Comparison of ENCODE assay signal across 2 cellular contexts in the genomic region with DNA sequence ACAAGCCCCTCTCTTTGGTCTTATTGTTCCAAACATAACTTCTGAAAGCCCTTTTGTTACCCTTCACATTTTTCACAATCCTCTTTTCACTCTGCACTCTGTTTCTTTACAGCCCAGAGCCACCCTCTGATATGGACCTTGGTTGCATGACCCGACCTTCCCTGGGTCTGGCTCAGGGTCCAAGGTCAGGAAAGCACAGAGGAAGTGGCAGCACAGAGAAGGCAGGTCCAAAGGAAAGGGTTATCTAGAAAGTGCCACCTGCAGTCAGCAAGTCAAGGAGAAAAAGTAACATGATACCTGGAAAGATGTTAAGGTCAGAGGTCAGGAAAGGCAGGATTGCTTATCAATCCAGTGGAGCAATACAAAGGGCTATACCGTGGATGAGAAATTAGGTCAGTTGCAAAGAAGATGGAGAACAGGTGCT.
TF ChIP-seq lines count a peak whose summit lies in the region.

No MANE protein-coding gene starts in this region.

TF ChIP-seq in IMR-90, 13 proteins besides CTCF, POLR2A, EP300 and RAD21:
- TF ChIP-seq NFE2L2 (IDR thresholded peaks at IDR 0.05; ENCODE audit: low read depth, low read length) = no peak
- TF ChIP-seq MAFK (IDR thresholded peaks at IDR 0.05; ENCODE audit: low read depth, low read length) = no peak
- no peak for TF ChIP-seq ELK1 (IDR thresholded peaks at IDR 0.05; ENCODE audit: borderline replicate concordance, low read depth, low read length)
- no peak for TF ChIP-seq MAZ (IDR thresholded peaks at IDR 0.05; ENCODE audit: borderline replicate concordance, low read depth, low read length)
- TF ChIP-seq BHLHE40 (IDR thresholded peaks at IDR 0.05; ENCODE audit: low read depth, low read length) = no peak
- no peak for TF ChIP-seq MXI1 (IDR thresholded peaks at IDR 0.05; ENCODE audit: borderline replicate concordance, low read depth, low read length)
- TF ChIP-seq FOS (IDR thresholded peaks at IDR 0.05; ENCODE audit: low read depth, low read length) = no peak
- no peak for TF ChIP-seq RCOR1 (IDR thresholded peaks at IDR 0.05; ENCODE audit: insufficient replicate concordance, low read length)
- no peak for TF ChIP-seq RFX5 (IDR thresholded peaks at IDR 0.05; ENCODE audit: low read depth, low read length)
- TF ChIP-seq CEBPB (IDR thresholded peaks at IDR 0.05; ENCODE audit: low read depth, low read length) = no peak
- no peak for TF ChIP-seq CHD1 (IDR thresholded peaks at IDR 0.05; ENCODE audit: low read depth, low read length)
- TF ChIP-seq USF2 (IDR thresholded peaks at IDR 0.05; ENCODE audit: low read depth, low read length) = no peak
- no peak for TF ChIP-seq SMC3 (IDR thresholded peaks at IDR 0.05; ENCODE audit: low read depth, low read length)

TF ChIP-seq in K562, 482 proteins besides CTCF, POLR2A, EP300 and RAD21:
- peak; percentile 27; the same call in 1 of the 2 replicates for TF ChIP-seq CBFA2T3 (IDR thresholded peaks at IDR 0.05)
- no peak for TF ChIP-seq NCOA6 (IDR thresholded peaks at IDR 0.05)
- no peak for TF ChIP-seq CC2D1A (IDR thresholded peaks at IDR 0.05)
- TF ChIP-seq, protein P1, sequence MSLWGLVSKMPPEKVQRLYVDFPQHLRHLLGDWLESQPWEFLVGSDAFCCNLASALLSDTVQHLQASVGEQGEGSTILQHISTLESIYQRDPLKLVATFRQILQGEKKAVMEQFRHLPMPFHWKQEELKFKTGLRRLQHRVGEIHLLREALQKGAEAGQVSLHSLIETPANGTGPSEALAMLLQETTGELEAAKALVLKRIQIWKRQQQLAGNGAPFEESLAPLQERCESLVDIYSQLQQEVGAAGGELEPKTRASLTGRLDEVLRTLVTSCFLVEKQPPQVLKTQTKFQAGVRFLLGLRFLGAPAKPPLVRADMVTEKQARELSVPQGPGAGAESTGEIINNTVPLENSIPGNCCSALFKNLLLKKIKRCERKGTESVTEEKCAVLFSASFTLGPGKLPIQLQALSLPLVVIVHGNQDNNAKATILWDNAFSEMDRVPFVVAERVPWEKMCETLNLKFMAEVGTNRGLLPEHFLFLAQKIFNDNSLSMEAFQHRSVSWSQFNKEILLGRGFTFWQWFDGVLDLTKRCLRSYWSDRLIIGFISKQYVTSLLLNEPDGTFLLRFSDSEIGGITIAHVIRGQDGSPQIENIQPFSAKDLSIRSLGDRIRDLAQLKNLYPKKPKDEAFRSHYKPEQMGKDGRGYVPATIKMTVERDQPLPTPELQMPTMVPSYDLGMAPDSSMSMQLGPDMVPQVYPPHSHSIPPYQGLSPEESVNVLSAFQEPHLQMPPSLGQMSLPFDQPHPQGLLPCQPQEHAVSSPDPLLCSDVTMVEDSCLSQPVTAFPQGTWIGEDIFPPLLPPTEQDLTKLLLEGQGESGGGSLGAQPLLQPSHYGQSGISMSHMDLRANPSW (CRISPR knock-in tag; IDR thresholded peaks at IDR 0.05) = no peak
- no peak for TF ChIP-seq BRD4 (IDR thresholded peaks at IDR 0.05)
- TF ChIP-seq NR2C1 (IDR thresholded peaks at IDR 0.05) = peak; percentile 51; the same call in 1 of the 2 replicates
- TF ChIP-seq NR2C1 (tag; IDR thresholded peaks at IDR 0.05) = peak; percentile 33; the same call in 1 of the 2 replicates
- no peak for TF ChIP-seq PTBP1 (IDR thresholded peaks at IDR 0.05; ENCODE audit: low read depth, low read length)
- TF ChIP-seq GTF2A2 (tag; IDR thresholded peaks at IDR 0.05) = no peak
